In genomic region chr15:31301687-31301990, GRCh38 we compare ENCODE assay signal across 29 cellular contexts. TPM values are rescaled to one million over a fixed set of nuclear protein-coding genes. Genes with fewer than 3 reads are reported as not detected.
DNase-seq lines count a peak whose midpoint lies in the region; ATAC-seq and TF ChIP-seq lines count a peak whose summit lies in the region.
"Had no signal": no experiment of that assay in that cellular context is flagged by ENCODE, and none has a peak within 500 bp of the region (broad histone marks: within the 10 kb centered on the region; RNA-seq: fewer than 3 reads in every experiment).

No MANE protein-coding gene starts in this region.

- no peaks in the 10 kb centered on the region for H3F3A ChIP-seq in SU-DHL-6 (ENCODE audit: insufficient read depth)

- H4K20me1 ChIP-seq in SU-DHL-6 (ENCODE audit: low read depth, low read length), result no peaks in the 10 kb centered on the region

- peak overlapping the region; percentile 70 for H3K4me3 Mint-ChIP-seq in glutamatergic neuron (ENCODE audit: unreplicated experiment)
- H3K4me3 Mint-ChIP-seq: activated CD8-positive, alpha-beta T cell treated with anti-CD3 and anti-CD28 coated beads, Interleukin-2, amount 10 ng/mL, durations not matched to agents 7 days and 5 days; activated naive CD4-positive, alpha-beta T cell treated with anti-CD3 and anti-CD28 coated beads, Interleukin-2, amount 50 U/mL, for 24 hours; CD4-positive, alpha-beta memory T cell; endodermal cell had no signal

- peaks cover 29% of the 10 kb centered on the region for H3K9me3 Mint-ChIP-seq in glutamatergic neuron (ENCODE audit: unreplicated experiment)
- H3K9me3 Mint-ChIP-seq: activated naive CD4-positive, alpha-beta T cell treated with anti-CD3 and anti-CD28 coated beads, Interleukin-2, amount 50 U/mL, for 24 hours; activated T-helper 2 cell treated with anti-CD3 and anti-CD28 coated beads, Interferon-gamma antibody, Interleukin-2, Interleukin-4, amounts not matched to agents 10 μg/mL and 5 μg/mL and 100 μg/mL, durations not matched to agents 14 hours and 24 hours and 36 hours; CD4-positive, alpha-beta memory T cell; endodermal cell had no signal

- TF ChIP-seq CTCF in SU-DHL-6 (IDR thresholded peaks at IDR 0.05; ENCODE audit: insufficient read depth, low read length, poor library complexity, severe bottlenecking) (no peak), glutamatergic neuron (IDR thresholded peaks at IDR 0.05; ENCODE audit: partially characterized antibody, unreplicated experiment) (no peak)

- peaks cover 26% of the 10 kb centered on the region for H3K27me3 Mint-ChIP-seq in glutamatergic neuron (ENCODE audit: unreplicated experiment)
- H3K27me3 Mint-ChIP-seq: activated naive CD4-positive, alpha-beta T cell treated with anti-CD3 and anti-CD28 coated beads, Interleukin-2, amount 50 U/mL, for 24 hours had no signal

- H3K27me3 ChIP-seq in SU-DHL-6 (ENCODE audit: low read length), result no peaks in the 10 kb centered on the region
- H3K27me3 ChIP-seq: colonic mucosa, SJSA1, stomach, upper lobe of right lung had no signal

- no peak overlapping the region for H3K4me3 ChIP-seq in SU-DHL-6 (ENCODE audit: insufficient read depth, low read length, poor library complexity, severe bottlenecking)
- H3K4me3 ChIP-seq: colonic mucosa, SJSA1, smooth muscle cell, stomach, upper lobe of right lung had no signal

- no peaks in the 10 kb centered on the region for H3K36me3 ChIP-seq in SU-DHL-6 (ENCODE audit: low read length)
- H3K36me3 ChIP-seq: colonic mucosa, SJSA1, stomach, upper lobe of right lung had no signal

- no peak for ATAC-seq in HG03135 (IDR thresholded peaks at IDR 0.05; ENCODE audit: unreplicated experiment)
- ATAC-seq: activated CD8-positive, alpha-beta T cell treated with anti-CD3 and anti-CD28 coated beads, Interleukin-2, amount 10 ng/mL, durations not matched to agents 7 days and 5 days; esophagus mucosa; foreskin keratinocyte; upper lobe of right lung had no signal

- H2AFZ ChIP-seq in SU-DHL-6 (ENCODE audit: low read depth, low read length, severe bottlenecking), result no peak overlapping the region
- H2AFZ ChIP-seq: parathyroid adenoma had no signal

- H3K4me2 ChIP-seq in SU-DHL-6 (ENCODE audit: low read depth, low read length, poor library complexity, severe bottlenecking), result peak overlapping the region; percentile 1
- H3K4me2 ChIP-seq: smooth muscle cell had no signal

- no peaks in the 10 kb centered on the region for H3K36me3 Mint-ChIP-seq in glutamatergic neuron (ENCODE audit: unreplicated experiment)
- H3K36me3 Mint-ChIP-seq: activated naive CD4-positive, alpha-beta T cell treated with anti-CD3 and anti-CD28 coated beads, Interleukin-2, amount 50 U/mL, for 24 hours; CD4-positive, alpha-beta memory T cell had no signal

- peak; percentile 70 for DNase-seq in NCI-H2171 (lab: John Stamatoyannopoulos, UW)
- no peak for DNase-seq in NCI-H2171 treated with DMSO at 0.1 percent for 48 hours (lab: John Stamatoyannopoulos, UW)
- DNase-seq in glutamatergic neuron, result no peak
- DNase-seq in NCI-H526 treated with DMSO at 0.1 percent for 48 hours (lab: John Stamatoyannopoulos, UW), result no peak
- no peak for DNase-seq in HCEC 1CT
- no peak for DNase-seq in NCI-H510A treated with DMSO at 0.1 percent for 48 hours (lab: John Stamatoyannopoulos, UW)
- DNase-seq: 8988T; activated CD4-positive, CD25-positive, alpha-beta regulatory T cell treated with anti-CD3 and anti-CD28 coated beads, Interleukin-2, amount 50 U/mL, for 72 hours; CD4-positive, alpha-beta memory T cell; colonic mucosa; foreskin keratinocyte; H7; KBM-7; left cardiac atrium; mammary epithelial cell; NCI-H146; stimulated activated CD4-positive, alpha-beta T cell treated with anti-CD3 and anti-CD28 coated beads, Interleukin-1b, Interleukin-23, amount 100 ng/mL, for 48 hours; stomach had no signal

- no peak overlapping the region for H3K27ac ChIP-seq in SU-DHL-6 (ENCODE audit: low read depth, low read length)
- H3K27ac ChIP-seq: colonic mucosa, foreskin keratinocyte, parathyroid adenoma, SJSA1, stomach, upper lobe of right lung had no signal

- peak overlapping the region; percentile 99 for H3K27ac Mint-ChIP-seq in glutamatergic neuron (ENCODE audit: unreplicated experiment)
- H3K27ac Mint-ChIP-seq: activated T-helper 2 cell treated with anti-CD3 and anti-CD28 coated beads, Interferon-gamma antibody, Interleukin-2, Interleukin-4, amounts not matched to agents 10 μg/mL and 5 μg/mL and 100 μg/mL, durations not matched to agents 14 hours and 24 hours and 36 hours; endodermal cell had no signal

- no peaks in the 10 kb centered on the region for H3K79me2 ChIP-seq in SU-DHL-6 (ENCODE audit: insufficient read depth, low read length)
- H3K79me2 ChIP-seq: parathyroid adenoma had no signal

- no peaks in the 10 kb centered on the region for H3K9me2 ChIP-seq in SU-DHL-6 (replicated peaks; ENCODE audit: insufficient read depth, low read length)

- peaks cover 61% of the 10 kb centered on the region for H3K4me1 Mint-ChIP-seq in glutamatergic neuron (ENCODE audit: low read depth, unreplicated experiment)

- no peaks in the 10 kb centered on the region for H3K9me3 ChIP-seq in SU-DHL-6 (ENCODE audit: insufficient read depth, low read length)
- H3K9me3 ChIP-seq: colonic mucosa, SJSA1, stomach, upper lobe of right lung had no signal

- no peak overlapping the region for H3K9ac ChIP-seq in SU-DHL-6 (ENCODE audit: low read length)
- H3K9ac ChIP-seq: parathyroid adenoma had no signal

RNA-seq across cellular contexts. Expression of gene KLF13, which starts 25.0 kb away (rescaled TPM):
- total RNA-seq in glutamatergic neuron (ENCODE audit: unreplicated experiment), result 141 TPM
